18 cellular contexts compared by ENCODE assay signal in genomic region chr20:7305971-7306370, GRCh38.
"Had no signal": no experiment of that assay in that cellular context is flagged by ENCODE, and none has a peak within 500 bp of the region (broad histone marks: within the 10 kb centered on the region; RNA-seq: fewer than 3 reads in every experiment).

No MANE protein-coding gene starts in this region.

- H3K9me3 ChIP-seq: right lobe of liver, stomach, tibial nerve, upper lobe of left lung had no signal

- ATAC-seq: effector memory CD8-positive, alpha-beta T cell; left lobe of liver; natural killer cell; right lobe of liver; stimulated activated effector memory CD8-positive, alpha-beta T cell treated with anti-CD3 and anti-CD28 coated beads, Interleukin-12 subunit alpha, Interleukin-12 subunit beta, amount 100 ng/mL, for 72 hours had no signal

- H3K4me3 ChIP-seq: coronary artery, lung, right lobe of liver, stomach, tibial nerve, upper lobe of left lung had no signal

- H2AFZ ChIP-seq: parathyroid adenoma had no signal

- H3K36me3 ChIP-seq: stomach, tibial nerve, upper lobe of left lung had no signal

- H3K36me3 Mint-ChIP-seq: immature natural killer cell; memory B cell; natural killer cell; stimulated activated effector memory CD8-positive, alpha-beta T cell treated with anti-CD3 and anti-CD28 coated beads, Interleukin-12 subunit alpha, Interleukin-12 subunit beta, amount 100 ng/mL, for 72 hours had no signal

- DNase-seq: effector memory CD8-positive, alpha-beta T cell; hypothalamus; immature natural killer cell; natural killer cell; right lobe of liver; stimulated activated CD4-positive, alpha-beta T cell treated with anti-CD3 and anti-CD28 coated beads, Interleukin-2, amount 100 ng/mL, for 24 hours; stimulated activated CD4-positive, alpha-beta T cell treated with anti-CD3 and anti-CD28 coated beads, Interleukin-4, amount 100 ng/mL, for 24 hours; stimulated activated naive CD4-positive, alpha-beta T cell treated with Interleukin-2 at 50 U/mL for 16 hours; stomach; upper lobe of left lung had no signal

- H3K4me1 Mint-ChIP-seq: immature natural killer cell; memory B cell; natural killer cell; stimulated activated effector memory CD8-positive, alpha-beta T cell treated with anti-CD3 and anti-CD28 coated beads, Interleukin-12 subunit alpha, Interleukin-12 subunit beta, amount 100 ng/mL, for 72 hours had no signal

- H3K27me3 Mint-ChIP-seq: effector memory CD8-positive, alpha-beta T cell; memory B cell; progenitor cell of endocrine pancreas had no signal

- H3K4me1 ChIP-seq: parathyroid adenoma, right lobe of liver, stomach, tibial nerve, upper lobe of left lung had no signal

- H3K27ac Mint-ChIP-seq: effector memory CD8-positive, alpha-beta T cell; immature natural killer cell; memory B cell; natural killer cell; progenitor cell of endocrine pancreas; stimulated activated effector memory CD8-positive, alpha-beta T cell treated with anti-CD3 and anti-CD28 coated beads, Interleukin-12 subunit alpha, Interleukin-12 subunit beta, amount 100 ng/mL, for 72 hours had no signal

- H3K9me3 Mint-ChIP-seq: memory B cell had no signal

- H3K4me3 Mint-ChIP-seq: effector memory CD8-positive, alpha-beta T cell; immature natural killer cell; memory B cell; natural killer cell; stimulated activated effector memory CD8-positive, alpha-beta T cell treated with anti-CD3 and anti-CD28 coated beads, Interleukin-12 subunit alpha, Interleukin-12 subunit beta, amount 100 ng/mL, for 72 hours had no signal

- H3K27me3 ChIP-seq: right lobe of liver, stomach, tibial nerve, upper lobe of left lung had no signal

- H3K27ac ChIP-seq: coronary artery, parathyroid adenoma, right lobe of liver, stomach, tibial nerve, upper lobe of left lung had no signal
